In the genomic region with DNA sequence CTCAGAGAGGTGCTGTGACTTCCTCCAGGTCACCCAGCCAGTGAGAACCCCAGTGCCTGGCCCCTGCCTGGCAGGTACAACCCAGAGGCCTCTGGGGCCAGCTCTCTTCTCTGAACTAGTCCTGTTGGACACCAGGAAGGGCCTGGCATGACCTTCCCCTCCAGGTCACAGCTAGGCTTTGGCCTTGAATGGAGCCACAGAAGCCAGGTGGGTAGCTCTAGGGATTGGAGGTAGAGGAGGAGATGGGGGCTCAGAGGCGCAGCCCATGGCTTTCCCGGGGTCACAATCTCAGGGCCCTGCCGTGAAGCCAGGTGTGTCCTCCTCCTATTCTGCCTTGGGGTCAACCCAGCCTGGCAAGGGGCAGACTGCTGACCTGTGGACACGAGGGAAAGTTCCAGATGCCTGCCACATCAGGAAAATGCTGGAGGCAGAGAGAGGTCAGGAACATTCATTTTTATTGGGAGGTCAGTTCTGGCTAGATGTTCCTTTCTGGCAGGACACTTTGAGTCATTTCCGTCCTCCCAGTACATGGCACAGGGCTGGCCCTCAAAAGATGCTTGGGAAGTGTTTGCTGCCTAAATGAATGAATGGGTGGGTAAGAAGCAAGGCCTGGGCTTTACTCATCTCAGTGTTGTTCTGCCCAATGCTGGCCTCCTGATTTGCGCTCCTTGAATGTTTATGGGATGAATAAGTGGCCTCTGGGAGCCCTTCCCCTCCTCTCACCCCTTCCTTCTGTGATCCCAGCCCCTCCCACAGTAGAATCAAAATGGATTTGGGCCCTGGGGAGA, we compare ENCODE assay signal across 1 cellular context.
TF ChIP-seq lines count a peak whose summit lies in the region.

No MANE protein-coding gene starts in this region.

TF ChIP-seq in GM23338, 12 proteins besides CTCF, POLR2A, EP300 and RAD21 (continued from another document):
- TF ChIP-seq, protein P1, sequence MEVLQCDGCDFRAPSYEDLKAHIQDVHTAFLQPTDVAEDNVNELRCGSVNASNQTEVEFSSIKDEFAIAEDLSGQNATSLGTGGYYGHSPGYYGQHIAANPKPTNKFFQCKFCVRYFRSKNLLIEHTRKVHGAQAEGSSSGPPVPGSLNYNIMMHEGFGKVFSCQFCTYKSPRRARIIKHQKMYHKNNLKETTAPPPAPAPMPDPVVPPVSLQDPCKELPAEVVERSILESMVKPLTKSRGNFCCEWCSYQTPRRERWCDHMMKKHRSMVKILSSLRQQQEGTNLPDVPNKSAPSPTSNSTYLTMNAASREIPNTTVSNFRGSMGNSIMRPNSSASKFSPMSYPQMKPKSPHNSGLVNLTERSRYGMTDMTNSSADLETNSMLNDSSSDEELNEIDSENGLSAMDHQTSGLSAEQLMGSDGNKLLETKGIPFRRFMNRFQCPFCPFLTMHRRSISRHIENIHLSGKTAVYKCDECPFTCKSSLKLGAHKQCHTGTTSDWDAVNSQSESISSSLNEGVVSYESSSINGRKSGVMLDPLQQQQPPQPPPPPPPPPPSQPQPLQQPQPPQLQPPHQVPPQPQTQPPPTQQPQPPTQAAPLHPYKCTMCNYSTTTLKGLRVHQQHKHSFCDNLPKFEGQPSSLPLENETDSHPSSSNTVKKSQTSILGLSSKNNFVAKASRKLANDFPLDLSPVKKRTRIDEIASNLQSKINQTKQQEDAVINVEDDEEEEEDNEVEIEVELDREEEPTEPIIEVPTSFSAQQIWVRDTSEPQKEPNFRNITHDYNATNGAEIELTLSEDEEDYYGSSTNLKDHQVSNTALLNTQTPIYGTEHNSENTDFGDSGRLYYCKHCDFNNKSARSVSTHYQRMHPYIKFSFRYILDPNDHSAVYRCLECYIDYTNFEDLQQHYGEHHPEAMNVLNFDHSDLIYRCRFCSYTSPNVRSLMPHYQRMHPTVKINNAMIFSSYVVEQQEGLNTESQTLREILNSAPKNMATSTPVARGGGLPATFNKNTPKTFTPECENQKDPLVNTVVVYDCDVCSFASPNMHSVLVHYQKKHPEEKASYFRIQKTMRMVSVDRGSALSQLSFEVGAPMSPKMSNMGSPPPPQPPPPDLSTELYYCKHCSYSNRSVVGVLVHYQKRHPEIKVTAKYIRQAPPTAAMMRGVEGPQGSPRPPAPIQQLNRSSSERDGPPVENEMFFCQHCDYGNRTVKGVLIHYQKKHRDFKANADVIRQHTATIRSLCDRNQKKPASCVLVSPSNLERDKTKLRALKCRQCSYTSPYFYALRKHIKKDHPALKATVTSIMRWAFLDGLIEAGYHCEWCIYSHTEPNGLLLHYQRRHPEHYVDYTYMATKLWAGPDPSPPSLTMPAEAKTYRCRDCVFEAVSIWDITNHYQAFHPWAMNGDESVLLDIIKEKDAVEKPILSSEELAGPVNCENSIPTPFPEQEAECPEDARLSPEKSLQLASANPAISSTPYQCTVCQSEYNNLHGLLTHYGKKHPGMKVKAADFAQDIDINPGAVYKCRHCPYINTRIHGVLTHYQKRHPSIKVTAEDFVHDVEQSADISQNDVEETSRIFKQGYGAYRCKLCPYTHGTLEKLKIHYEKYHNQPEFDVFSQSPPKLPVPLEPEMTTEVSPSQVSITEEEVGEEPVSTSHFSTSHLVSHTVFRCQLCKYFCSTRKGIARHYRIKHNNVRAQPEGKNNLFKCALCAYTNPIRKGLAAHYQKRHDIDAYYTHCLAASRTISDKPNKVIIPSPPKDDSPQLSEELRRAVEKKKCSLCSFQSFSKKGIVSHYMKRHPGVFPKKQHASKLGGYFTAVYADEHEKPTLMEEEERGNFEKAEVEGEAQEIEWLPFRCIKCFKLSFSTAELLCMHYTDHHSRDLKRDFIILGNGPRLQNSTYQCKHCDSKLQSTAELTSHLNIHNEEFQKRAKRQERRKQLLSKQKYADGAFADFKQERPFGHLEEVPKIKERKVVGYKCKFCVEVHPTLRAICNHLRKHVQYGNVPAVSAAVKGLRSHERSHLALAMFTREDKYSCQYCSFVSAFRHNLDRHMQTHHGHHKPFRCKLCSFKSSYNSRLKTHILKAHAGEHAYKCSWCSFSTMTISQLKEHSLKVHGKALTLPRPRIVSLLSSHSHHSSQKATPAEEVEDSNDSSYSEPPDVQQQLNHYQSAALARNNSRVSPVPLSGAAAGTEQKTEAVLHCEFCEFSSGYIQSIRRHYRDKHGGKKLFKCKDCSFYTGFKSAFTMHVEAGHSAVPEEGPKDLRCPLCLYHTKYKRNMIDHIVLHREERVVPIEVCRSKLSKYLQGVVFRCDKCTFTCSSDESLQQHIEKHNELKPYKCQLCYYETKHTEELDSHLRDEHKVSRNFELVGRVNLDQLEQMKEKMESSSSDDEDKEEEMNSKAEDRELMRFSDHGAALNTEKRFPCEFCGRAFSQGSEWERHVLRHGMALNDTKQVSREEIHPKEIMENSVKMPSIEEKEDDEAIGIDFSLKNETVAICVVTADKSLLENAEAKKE (CRISPR knock-in tag; IDR thresholded peaks at IDR 0.05): no peak
- TF ChIP-seq, protein P2, sequence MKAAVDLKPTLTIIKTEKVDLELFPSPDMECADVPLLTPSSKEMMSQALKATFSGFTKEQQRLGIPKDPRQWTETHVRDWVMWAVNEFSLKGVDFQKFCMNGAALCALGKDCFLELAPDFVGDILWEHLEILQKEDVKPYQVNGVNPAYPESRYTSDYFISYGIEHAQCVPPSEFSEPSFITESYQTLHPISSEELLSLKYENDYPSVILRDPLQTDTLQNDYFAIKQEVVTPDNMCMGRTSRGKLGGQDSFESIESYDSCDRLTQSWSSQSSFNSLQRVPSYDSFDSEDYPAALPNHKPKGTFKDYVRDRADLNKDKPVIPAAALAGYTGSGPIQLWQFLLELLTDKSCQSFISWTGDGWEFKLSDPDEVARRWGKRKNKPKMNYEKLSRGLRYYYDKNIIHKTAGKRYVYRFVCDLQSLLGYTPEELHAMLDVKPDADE (IDR thresholded peaks at IDR 0.05): no peak
- TF ChIP-seq JUNB (IDR thresholded peaks at IDR 0.05; ENCODE audit: unreplicated experiment) (no peak), EZH2phosphoT487 (IDR thresholded peaks at IDR 0.05; ENCODE audit: unreplicated experiment) (no peak), NANOG (IDR thresholded peaks at IDR 0.05; ENCODE audit: borderline replicate concordance) (no peak), ZNF114 (CRISPR knock-in tag; IDR thresholded peaks at IDR 0.05) (no peak), ZNF331 (CRISPR knock-in tag; IDR thresholded peaks at IDR 0.05; ENCODE audit: low read depth) (no peak), CREB1 (CRISPR knock-in tag; IDR thresholded peaks at IDR 0.05; ENCODE audit: low read depth) (no peak), POLR2AphosphoS5 (IDR thresholded peaks at IDR 0.05; ENCODE audit: low read depth) (no peak), STAT1 (IDR thresholded peaks at IDR 0.05; ENCODE audit: unreplicated experiment) (no peak)
- TF ChIP-seq, protein P3, sequence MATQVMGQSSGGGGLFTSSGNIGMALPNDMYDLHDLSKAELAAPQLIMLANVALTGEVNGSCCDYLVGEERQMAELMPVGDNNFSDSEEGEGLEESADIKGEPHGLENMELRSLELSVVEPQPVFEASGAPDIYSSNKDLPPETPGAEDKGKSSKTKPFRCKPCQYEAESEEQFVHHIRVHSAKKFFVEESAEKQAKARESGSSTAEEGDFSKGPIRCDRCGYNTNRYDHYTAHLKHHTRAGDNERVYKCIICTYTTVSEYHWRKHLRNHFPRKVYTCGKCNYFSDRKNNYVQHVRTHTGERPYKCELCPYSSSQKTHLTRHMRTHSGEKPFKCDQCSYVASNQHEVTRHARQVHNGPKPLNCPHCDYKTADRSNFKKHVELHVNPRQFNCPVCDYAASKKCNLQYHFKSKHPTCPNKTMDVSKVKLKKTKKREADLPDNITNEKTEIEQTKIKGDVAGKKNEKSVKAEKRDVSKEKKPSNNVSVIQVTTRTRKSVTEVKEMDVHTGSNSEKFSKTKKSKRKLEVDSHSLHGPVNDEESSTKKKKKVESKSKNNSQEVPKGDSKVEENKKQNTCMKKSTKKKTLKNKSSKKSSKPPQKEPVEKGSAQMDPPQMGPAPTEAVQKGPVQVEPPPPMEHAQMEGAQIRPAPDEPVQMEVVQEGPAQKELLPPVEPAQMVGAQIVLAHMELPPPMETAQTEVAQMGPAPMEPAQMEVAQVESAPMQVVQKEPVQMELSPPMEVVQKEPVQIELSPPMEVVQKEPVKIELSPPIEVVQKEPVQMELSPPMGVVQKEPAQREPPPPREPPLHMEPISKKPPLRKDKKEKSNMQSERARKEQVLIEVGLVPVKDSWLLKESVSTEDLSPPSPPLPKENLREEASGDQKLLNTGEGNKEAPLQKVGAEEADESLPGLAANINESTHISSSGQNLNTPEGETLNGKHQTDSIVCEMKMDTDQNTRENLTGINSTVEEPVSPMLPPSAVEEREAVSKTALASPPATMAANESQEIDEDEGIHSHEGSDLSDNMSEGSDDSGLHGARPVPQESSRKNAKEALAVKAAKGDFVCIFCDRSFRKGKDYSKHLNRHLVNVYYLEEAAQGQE (IDR thresholded peaks at IDR 0.05; ENCODE audit: unreplicated experiment): no peak
